Comparison of ENCODE assay signal across 8 cellular contexts in the genomic region with DNA sequence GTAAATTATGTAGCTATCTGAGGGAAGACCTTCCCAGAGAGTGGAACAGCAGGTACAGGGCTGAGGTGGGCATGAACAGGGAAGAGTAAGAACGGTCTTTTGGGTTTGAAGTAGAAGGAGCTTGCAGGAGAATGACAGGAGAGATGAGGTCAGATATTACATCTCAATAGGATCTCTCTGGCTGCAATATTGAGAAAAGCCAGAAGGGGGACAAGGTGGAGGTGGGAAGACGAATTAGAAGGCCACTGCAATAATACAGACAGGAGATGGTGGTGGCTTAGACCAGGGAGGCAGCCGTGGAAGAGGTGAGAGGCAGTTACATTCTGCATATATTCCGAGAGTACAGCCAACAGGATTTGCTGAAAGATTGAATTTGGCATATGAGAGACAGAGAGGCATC.
DNase-seq lines count a peak whose midpoint lies in the region; ATAC-seq lines count a peak whose summit lies in the region.

No MANE protein-coding gene starts in this region.

- H2AK5ac ChIP-seq in mesendoderm (ENCODE audit: low read length): no peak overlapping the region

- no peak overlapping the region for H3K4me3 Mint-ChIP-seq in activated naive CD4-positive, alpha-beta T cell treated with anti-CD3 and anti-CD28 coated beads, Interleukin-2, amount 10 ng/mL, durations not matched to agents 7 days and 5 days

- no peaks in the 10 kb centered on the region for H3K79me2 ChIP-seq in mesendoderm (ENCODE audit: control insufficient read depth, insufficient read depth, low read length)

- H2BK5ac ChIP-seq in mesendoderm (ENCODE audit: low read length): no peak overlapping the region

- H3K4ac ChIP-seq in mesendoderm (ENCODE audit: low read depth, low read length): no peak overlapping the region

- no peak overlapping the region for H3K56ac ChIP-seq in mesendoderm (ENCODE audit: low read length)

- no peaks in the 10 kb centered on the region for H3K79me1 ChIP-seq in mesendoderm (ENCODE audit: low read length)

- H3K9ac ChIP-seq in mesendoderm (ENCODE audit: low read length): no peak overlapping the region

- H3K4me1 ChIP-seq in mesendoderm (ENCODE audit: control insufficient read depth, low read depth, low read length): no peaks in the 10 kb centered on the region

- H3K4me1 Mint-ChIP-seq in activated naive CD4-positive, alpha-beta T cell treated with anti-CD3 and anti-CD28 coated beads, Interleukin-2, amount 10 ng/mL, durations not matched to agents 7 days and 5 days: no peaks in the 10 kb centered on the region

- H2BK120ac ChIP-seq in mesendoderm (ENCODE audit: low read depth, low read length): no peak overlapping the region

- H3K36me3 ChIP-seq in mesendoderm (ENCODE audit: control insufficient read depth, insufficient read depth, low read length): no peaks in the 10 kb centered on the region

- H3K27me3 ChIP-seq in mesendoderm (ENCODE audit: insufficient read depth, low read length, poor library complexity): no peaks in the 10 kb centered on the region

- WGBS in mesendoderm (ENCODE audit: extremely low coverage, insufficient coverage, low lambda C conversion rate): no CpG with 5 or more reads among the region's 4 CpGs

- H4K8ac ChIP-seq in mesendoderm (ENCODE audit: low read depth, low read length): no peak overlapping the region

- H3K23ac ChIP-seq in mesendoderm (ENCODE audit: low read length): no peak overlapping the region

- H3K18ac ChIP-seq in mesendoderm (ENCODE audit: low read length): no peak overlapping the region

- H3K27ac Mint-ChIP-seq in activated naive CD4-positive, alpha-beta T cell treated with anti-CD3 and anti-CD28 coated beads, Interleukin-2, amount 10 ng/mL, durations not matched to agents 7 days and 5 days: no peak overlapping the region

- H3K4me3 ChIP-seq in mesendoderm (ENCODE audit: low read length): no peak overlapping the region

- no peak overlapping the region for H4K5ac ChIP-seq in mesendoderm (ENCODE audit: low read length)

- H3K4me2 ChIP-seq in mesendoderm (ENCODE audit: low read length): no peak overlapping the region

- ATAC-seq in GM18520 (IDR thresholded peaks at IDR 0.05; ENCODE audit: unreplicated experiment): peak; percentile 67
- ATAC-seq in HG03103 (IDR thresholded peaks at IDR 0.05; ENCODE audit: low read depth, unreplicated experiment): peak; percentile 91

- H2BK15ac ChIP-seq in mesendoderm (replicated peaks; ENCODE audit: low read depth): no peak overlapping the region

- H3K36me3 Mint-ChIP-seq in activated naive CD4-positive, alpha-beta T cell treated with anti-CD3 and anti-CD28 coated beads, Interleukin-2, amount 10 ng/mL, durations not matched to agents 7 days and 5 days: no peaks in the 10 kb centered on the region

- H3K27me3 Mint-ChIP-seq in activated naive CD4-positive, alpha-beta T cell treated with anti-CD3 and anti-CD28 coated beads, Interleukin-2, amount 10 ng/mL, durations not matched to agents 7 days and 5 days: no peaks in the 10 kb centered on the region

- no peak overlapping the region for H3K27ac ChIP-seq in mesendoderm (ENCODE audit: low read depth, low read length)

- H3K9me3 Mint-ChIP-seq in activated naive CD4-positive, alpha-beta T cell treated with anti-CD3 and anti-CD28 coated beads, Interleukin-2, amount 10 ng/mL, durations not matched to agents 7 days and 5 days: no peaks in the 10 kb centered on the region

- CTCF ChIA-PET in activated naive CD4-positive, alpha-beta T cell treated with anti-CD3 and anti-CD28 coated beads, Interleukin-2, amount 10 ng/mL, durations not matched to agents 7 days and 5 days (lab: Charles Lee): interaction anchor here (0.7 kb wide), 1 partner anchor 44 kb away, joined by 4 read pairs; no protein-coding TSS in a partner anchor

- DNase-seq in AG20443 (ENCODE audit: low spot score) (peak; percentile 10), SHP77 (lab: John Stamatoyannopoulos, UW) (peak; percentile 14 to 29), mesendoderm (peak; percentile 86), COLO829 (ENCODE audit: low spot score) (no peak), MV-4-11 (lab: John Stamatoyannopoulos, UW) (no peak)
- no peak for DNase-seq in activated naive CD4-positive, alpha-beta T cell treated with anti-CD3 and anti-CD28 coated beads, Interleukin-2, amount 10 ng/mL, durations not matched to agents 7 days and 5 days

Comparison
In these comparisons a context has a peak if more than half of its experiments do, and no peak if none do; other contexts are left out.
1. DNase-seq: peak in AG20443 (single experiment), SHP77 (2 of 2) and mesendoderm (single experiment); none in COLO829 (single experiment), activated naive CD4-positive, alpha-beta T cell treated with anti-CD3 and anti-CD28 coated beads, Interleukin-2, amount 10 ng/mL, durations not matched to agents 7 days and 5 days (single experiment) and MV-4-11 (single experiment).